ENCODE assay signal across 28 cellular contexts in the genomic region with DNA sequence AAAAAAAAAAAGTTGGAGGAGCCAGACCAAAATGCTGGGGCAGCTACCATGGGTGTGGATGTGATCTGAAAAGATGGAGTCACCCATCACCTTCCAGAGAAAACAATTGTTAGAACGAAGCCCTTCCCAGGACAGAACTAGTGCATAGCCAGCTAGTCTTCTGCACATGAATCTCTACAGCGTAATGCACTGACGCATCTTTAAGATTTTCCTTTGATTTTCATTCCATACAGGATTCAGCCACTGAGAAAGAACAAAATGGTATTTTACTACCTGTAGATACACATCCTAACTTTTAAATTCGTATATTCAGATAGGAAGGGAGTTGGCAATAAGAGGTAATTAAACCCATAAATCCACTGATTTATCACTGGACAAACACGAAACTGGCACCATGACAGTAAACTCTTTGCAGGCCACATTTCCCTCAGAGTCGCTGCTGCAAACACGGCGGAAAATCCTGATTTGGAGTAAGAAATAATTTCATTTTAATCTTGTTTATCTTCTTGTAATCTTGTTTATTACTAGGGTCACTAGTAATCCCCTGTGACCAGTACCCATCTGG.
DNase-seq lines count a peak whose midpoint lies in the region; ATAC-seq and TF ChIP-seq lines count a peak whose summit lies in the region.
"Had no signal": no experiment of that assay in that cellular context is flagged by ENCODE, and none has a peak within 500 bp of the region (broad histone marks: within the 10 kb centered on the region; RNA-seq: fewer than 3 reads in every experiment).

No MANE protein-coding gene starts in this region.

- H3K4me3 Mint-ChIP-seq in osteocyte (ENCODE audit: unreplicated experiment) (no peak overlapping the region), HFFc6 (no peak overlapping the region)
- H3K4me3 Mint-ChIP-seq: activated CD8-positive, alpha-beta T cell treated with anti-CD3 and anti-CD28 coated beads, Interleukin-2, amount 10 ng/mL, durations not matched to agents 7 days and 5 days; activated naive CD4-positive, alpha-beta T cell treated with anti-CD3 and anti-CD28 coated beads for 36 hours; central memory CD8-positive, alpha-beta T cell; dendritic cell treated with granulocyte-macrophage colony-stimulating factor and Interleukin-4, amounts not matched to agents 40 ng/mL and 50 ng/mL, for 4 days; neural crest cell had no signal

- H3K4me3 ChIP-seq in HEK293 (ENCODE audit: low read depth, low read length) (no peak overlapping the region), RWPE2 (ENCODE audit: severe bottlenecking) (no peak overlapping the region), testis (no peak overlapping the region)
- H3K4me3 ChIP-seq: left ventricle myocardium inferior, PC-9, right lobe of liver, tibial artery had no signal

- TF ChIP-seq CTCF in HEK293 (tag by site-specific recombination; IDR thresholded peaks at IDR 0.05) (no peak), RWPE2 (IDR thresholded peaks at IDR 0.05; ENCODE audit: poor library complexity, severe bottlenecking) (no peak), osteocyte (IDR thresholded peaks at IDR 0.05) (no peak), HFFc6 (IDR thresholded peaks at IDR 0.05) (no peak), testis (IDR thresholded peaks at IDR 0.05) (no peak)

- DNase-seq in NCI-H446 (lab: John Stamatoyannopoulos, UW) (peak; percentile 27 to 59), RWPE2 (ENCODE audit: low spot score) (no peak), osteocyte (ENCODE audit: extremely low spot score, unreplicated experiment) (peak; percentile 19), HFFc6 (no peak), NCI-H2171 (lab: John Stamatoyannopoulos, UW) (no peak), testis (no peak)
- DNase-seq: activated CD4-positive, alpha-beta T cell treated with anti-CD3 and anti-CD28 coated beads for 4 hours; activated CD8-positive, alpha-beta T cell treated with anti-CD3 and anti-CD28 coated beads, Interleukin-2, amount 10 ng/mL, durations not matched to agents 7 days and 5 days; activated naive CD4-positive, alpha-beta T cell treated with anti-CD3 and anti-CD28 coated beads for 36 hours; DMS53; GDM1; glutamatergic neuron; HCEC 1CT; Kasumi-1; left ventricle myocardium inferior; mesendoderm; NCI-H187; NK-92 treated with Interleukin-12 subunit alpha and Interleukin-12 subunit beta, amount 100 ng/mL, for 24 hours; PC-9; right lobe of liver; stimulated activated CD4-positive, alpha-beta T cell treated with anti-CD3 and anti-CD28 coated beads, Interleukin-2, amount 100 ng/mL, for 48 hours; T-helper 9 cell; tibial artery; WERI-Rb-1 had no signal

- intact Hi-C loops in testis (cut with DNase I; ENCODE audit: low total_unique reads), result no loop called here

- peak; percentile 59 for ATAC-seq in RWPE2 (ENCODE audit: low read depth)
- ATAC-seq: activated CD8-positive, alpha-beta T cell treated with anti-CD3 and anti-CD28 coated beads, Interleukin-2, amount 10 ng/mL, durations not matched to agents 7 days and 5 days; right lobe of liver had no signal

- peaks cover 4% of the 10 kb centered on the region for H3K4me1 ChIP-seq in HEK293 (ENCODE audit: control insufficient read depth, insufficient read depth, low read length)
- no peaks in the 10 kb centered on the region for H3K4me1 ChIP-seq in RWPE2 (ENCODE audit: insufficient read depth, poor library complexity, severe bottlenecking)
- H3K4me1 ChIP-seq in testis, result no peaks in the 10 kb centered on the region
- H3K4me1 ChIP-seq: left ventricle myocardium inferior, right lobe of liver, tibial artery had no signal

- H3K9me3 ChIP-seq in HEK293 (ENCODE audit: control insufficient read depth, insufficient read depth, low read depth, low read length) (no peaks in the 10 kb centered on the region), RWPE2 (ENCODE audit: severe bottlenecking) (no peaks in the 10 kb centered on the region), testis (no peaks in the 10 kb centered on the region)
- H3K9me3 ChIP-seq: right lobe of liver, tibial artery had no signal

- POLR2A ChIA-PET in HEK293 (lab: Yijun Ruan, JAX), result no interaction called here

- no peak for TF ChIP-seq POLR2A in testis (IDR thresholded peaks at IDR 0.05)

- H3K36me3 Mint-ChIP-seq in osteocyte (ENCODE audit: unreplicated experiment) (peaks cover 2% of the 10 kb centered on the region), HFFc6 (ENCODE audit: low read depth) (no peaks in the 10 kb centered on the region)

- peaks cover 2% of the 10 kb centered on the region for H3K4me1 Mint-ChIP-seq in osteocyte (ENCODE audit: unreplicated experiment)
- H3K4me1 Mint-ChIP-seq in HFFc6 (ENCODE audit: low read depth), result peaks cover 12% of the 10 kb centered on the region
- H3K4me1 Mint-ChIP-seq: central memory CD8-positive, alpha-beta T cell had no signal

- CTCF ChIA-PET in HEK293 (lab: Yijun Ruan, JAX), result interaction anchor here (0.6 to 0.8 kb wide), 3 partner anchors 28 to 789 kb away, joined by 3 to 4 read pairs (median 3); no protein-coding TSS in a partner anchor

- H3K27ac Mint-ChIP-seq in osteocyte (ENCODE audit: unreplicated experiment) (no peak overlapping the region), HFFc6 (no peak overlapping the region)
- H3K27ac Mint-ChIP-seq: activated CD8-positive, alpha-beta T cell treated with anti-CD3 and anti-CD28 coated beads, Interleukin-2, amount 10 ng/mL, durations not matched to agents 7 days and 5 days; activated naive CD4-positive, alpha-beta T cell treated with anti-CD3 and anti-CD28 coated beads for 36 hours; dendritic cell treated with granulocyte-macrophage colony-stimulating factor and Interleukin-4, amounts not matched to agents 40 ng/mL and 50 ng/mL, for 4 days had no signal

- no peaks in the 10 kb centered on the region for H3K27me3 Mint-ChIP-seq in osteocyte (ENCODE audit: unreplicated experiment)
- peaks cover 3% of the 10 kb centered on the region for H3K27me3 Mint-ChIP-seq in HFFc6 (ENCODE audit: insufficient read depth)

- no peak overlapping the region for H3K27ac ChIP-seq in HEK293 (ENCODE audit: extremely low read depth, low read depth, low read length)
- H3K27ac ChIP-seq in RWPE2 (ENCODE audit: poor library complexity, severe bottlenecking), result peak overlapping the region; percentile 2
- H3K27ac ChIP-seq in testis, result no peak overlapping the region
- H3K27ac ChIP-seq: left ventricle myocardium inferior, PC-9, right lobe of liver, tibial artery, WERI-Rb-1 had no signal

- no peaks in the 10 kb centered on the region for H3K9me3 Mint-ChIP-seq in osteocyte (ENCODE audit: unreplicated experiment)
- no peaks in the 10 kb centered on the region for H3K9me3 Mint-ChIP-seq in HFFc6
- H3K9me3 Mint-ChIP-seq: activated naive CD4-positive, alpha-beta T cell treated with anti-CD3 and anti-CD28 coated beads for 36 hours; dendritic cell treated with granulocyte-macrophage colony-stimulating factor and Interleukin-4, amounts not matched to agents 40 ng/mL and 50 ng/mL, for 4 days; neural crest cell had no signal

- 62 to 77% methylated on average over 8 of the region's 8 CpGs for WGBS in testis, 2 donors

- no peaks in the 10 kb centered on the region for H3K36me3 ChIP-seq in HEK293 (ENCODE audit: control insufficient read depth in 2 of 2, insufficient read depth in 1 of 2, low read length in 2 of 2)
- no peaks in the 10 kb centered on the region for H3K36me3 ChIP-seq in RWPE2 (ENCODE audit: low read depth)
- no peaks in the 10 kb centered on the region for H3K36me3 ChIP-seq in testis (ENCODE audit: low read depth, missing control alignments)
- H3K36me3 ChIP-seq: left ventricle myocardium inferior, right lobe of liver, tibial artery, WERI-Rb-1 had no signal

- H3K27me3 ChIP-seq in RWPE2 (ENCODE audit: insufficient read depth, poor library complexity, severe bottlenecking) (no peaks in the 10 kb centered on the region), testis (no peaks in the 10 kb centered on the region)
- H3K27me3 ChIP-seq: right lobe of liver, tibial artery had no signal

TF ChIP-seq in HEK293, 187 proteins besides CTCF, POLR2A, EP300 and RAD21 (continues in another document):
- no peak for TF ChIP-seq ZBTB10 (tag by site-specific recombination; IDR thresholded peaks at IDR 0.05)
- peak; percentile 30; the same call in 1 of the 2 replicates for TF ChIP-seq OSR2 (tag by site-specific recombination; IDR thresholded peaks at IDR 0.05)
- TF ChIP-seq, protein P1, sequence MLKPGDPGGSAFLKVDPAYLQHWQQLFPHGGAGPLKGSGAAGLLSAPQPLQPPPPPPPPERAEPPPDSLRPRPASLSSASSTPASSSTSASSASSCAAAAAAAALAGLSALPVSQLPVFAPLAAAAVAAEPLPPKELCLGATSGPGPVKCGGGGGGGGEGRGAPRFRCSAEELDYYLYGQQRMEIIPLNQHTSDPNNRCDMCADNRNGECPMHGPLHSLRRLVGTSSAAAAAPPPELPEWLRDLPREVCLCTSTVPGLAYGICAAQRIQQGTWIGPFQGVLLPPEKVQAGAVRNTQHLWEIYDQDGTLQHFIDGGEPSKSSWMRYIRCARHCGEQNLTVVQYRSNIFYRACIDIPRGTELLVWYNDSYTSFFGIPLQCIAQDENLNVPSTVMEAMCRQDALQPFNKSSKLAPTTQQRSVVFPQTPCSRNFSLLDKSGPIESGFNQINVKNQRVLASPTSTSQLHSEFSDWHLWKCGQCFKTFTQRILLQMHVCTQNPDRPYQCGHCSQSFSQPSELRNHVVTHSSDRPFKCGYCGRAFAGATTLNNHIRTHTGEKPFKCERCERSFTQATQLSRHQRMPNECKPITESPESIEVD (tag by site-specific recombination; IDR thresholded peaks at IDR 0.05), result peak; percentile 90
- peak; percentile 91 for TF ChIP-seq WT1 (tag by site-specific recombination; IDR thresholded peaks at IDR 0.05)
- peak; percentile 50; the same call in 1 of the 2 replicates for TF ChIP-seq IKZF3 (tag by site-specific recombination; IDR thresholded peaks at IDR 0.05)

Comparison
In these comparisons a context has a peak if more than half of its experiments do, and no peak if none do; other contexts are left out.
1. DNase-seq: peak in NCI-H446 (2 of 2) and osteocyte (single experiment); none in RWPE2 (single experiment), HFFc6 (single experiment), NCI-H2171 (single experiment) and testis (single experiment).